In the genomic region with DNA sequence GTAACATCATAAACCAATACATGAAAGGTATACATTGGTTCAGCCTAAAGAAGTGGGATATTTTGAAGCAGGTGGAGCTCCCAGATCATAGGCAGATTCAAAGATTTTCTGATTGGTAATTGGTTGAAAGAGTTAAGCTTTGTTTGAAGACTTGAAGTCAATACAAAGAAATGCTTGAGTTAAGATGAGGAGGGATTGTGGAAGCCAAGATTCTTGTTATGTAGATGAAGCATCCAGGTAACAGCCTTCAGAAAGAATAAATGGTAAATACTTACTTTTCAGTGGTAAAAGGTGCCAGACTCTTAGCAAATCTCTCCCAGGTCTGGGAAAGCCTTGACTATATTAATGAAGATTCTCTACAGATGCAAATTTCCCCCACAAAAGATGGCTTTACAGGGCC, we compare ENCODE assay signal across 20 cellular contexts. TPM values are rescaled to one million over a fixed set of nuclear protein-coding genes. Genes with fewer than 3 reads are reported as not detected.
DNase-seq lines count a peak whose midpoint lies in the region; ATAC-seq and TF ChIP-seq lines count a peak whose summit lies in the region.
"Had no signal": no experiment of that assay in that cellular context is flagged by ENCODE, and none has a peak within 500 bp of the region (broad histone marks: within the 10 kb centered on the region; RNA-seq: fewer than 3 reads in every experiment).

No MANE protein-coding gene starts in this region.

- H3K4me1 ChIP-seq in HUES48 (ENCODE audit: control insufficient read depth, insufficient read depth, low read length), result peaks cover 41% of the 10 kb centered on the region
- H3K4me1 ChIP-seq: BLaER1 had no signal

- H3K27ac ChIP-seq in HUES48 (ENCODE audit: low read depth, low read length), result peak overlapping the region; percentile 70
- H3K27ac ChIP-seq in substantia nigra (ENCODE audit: low read depth, low read length, poor library complexity, severe bottlenecking), result no peak overlapping the region
- H3K27ac ChIP-seq: BLaER1, C4-2B had no signal

- H3K4me3 ChIP-seq in HUES48 (ENCODE audit: low read depth, low read length), result no peak overlapping the region
- H3K4me3 ChIP-seq: BLaER1, GM12878 had no signal

- DNase-seq in WTC11 (ENCODE audit: low spot score) (no peak), iPS DF 19.7 (ENCODE audit: low read depth, low spot score) (peak; percentile 23), substantia nigra (lab: John Stamatoyannopoulos, UW) (no peak), amniotic stem cell (lab: John Stamatoyannopoulos, UW) (no peak), Ammon's horn (ENCODE audit: low spot score) (no peak)
- DNase-seq: CD4-positive, CD25-positive, alpha-beta regulatory T cell; CD8-positive, alpha-beta memory T cell; DMS 273 treated with DMSO at 0.1 percent for 48 hours; DMS79; EL; GOT3; H7 had no signal

- H3K27me3 ChIP-seq in HUES48 (ENCODE audit: control insufficient read depth, insufficient read depth, low read length), result no peaks in the 10 kb centered on the region
- H3K27me3 ChIP-seq: BLaER1 had no signal

- H3K9me3 Mint-ChIP-seq in WTC11, result no peaks in the 10 kb centered on the region
- H3K9me3 Mint-ChIP-seq: CD8-positive, alpha-beta memory T cell had no signal

- H3K36me3 ChIP-seq in HUES48 (ENCODE audit: control insufficient read depth, insufficient read depth, low read length), result no peaks in the 10 kb centered on the region
- H3K36me3 ChIP-seq: BLaER1 had no signal

- no peak overlapping the region for H3K4me3 Mint-ChIP-seq in WTC11
- H3K4me3 Mint-ChIP-seq: B cell; CD4-positive, CD25-positive, alpha-beta regulatory T cell; CD8-positive, alpha-beta memory T cell had no signal

- H3K4me1 Mint-ChIP-seq in WTC11, result peaks cover 44% of the 10 kb centered on the region
- H3K4me1 Mint-ChIP-seq: B cell; CD4-positive, CD25-positive, alpha-beta regulatory T cell; CD8-positive, alpha-beta memory T cell had no signal

- peak; percentile 71 for ATAC-seq in WTC11
- ATAC-seq: GM12878, HCT116 had no signal

- CTCF ChIA-PET in WTC11 (lab: Charles Lee), result no interaction called here

- H3K9me3 ChIP-seq in HUES48 (ENCODE audit: control insufficient read depth, insufficient read depth, low read length), result no peaks in the 10 kb centered on the region
- H3K9me3 ChIP-seq: BLaER1 had no signal

- POLR2A ChIA-PET in WTC11 (lab: Charles Lee), result no interaction called here

- no peak for TF ChIP-seq CTCF in WTC11 (IDR thresholded peaks at IDR 0.05)

- no peaks in the 10 kb centered on the region for H3K36me3 Mint-ChIP-seq in WTC11
- H3K36me3 Mint-ChIP-seq: CD4-positive, CD25-positive, alpha-beta regulatory T cell; CD8-positive, alpha-beta memory T cell had no signal

- H3K27ac Mint-ChIP-seq in WTC11, result peak overlapping the region; percentile 81
- H3K27ac Mint-ChIP-seq: B cell; CD4-positive, CD25-positive, alpha-beta regulatory T cell; CD8-positive, alpha-beta memory T cell had no signal

- no peaks in the 10 kb centered on the region for H3K27me3 Mint-ChIP-seq in WTC11 (ENCODE audit: low read depth)

- no peak overlapping the region for H3K9ac ChIP-seq in HUES48 (ENCODE audit: low read depth, low read length)
- H3K9ac ChIP-seq: BLaER1 had no signal

TF ChIP-seq in WTC11, 78 proteins besides CTCF, POLR2A, EP300 and RAD21:
- TF ChIP-seq MYBL2 (CRISPR knock-in tag; IDR thresholded peaks at IDR 0.05), result no peak
- TF ChIP-seq, protein P1, sequence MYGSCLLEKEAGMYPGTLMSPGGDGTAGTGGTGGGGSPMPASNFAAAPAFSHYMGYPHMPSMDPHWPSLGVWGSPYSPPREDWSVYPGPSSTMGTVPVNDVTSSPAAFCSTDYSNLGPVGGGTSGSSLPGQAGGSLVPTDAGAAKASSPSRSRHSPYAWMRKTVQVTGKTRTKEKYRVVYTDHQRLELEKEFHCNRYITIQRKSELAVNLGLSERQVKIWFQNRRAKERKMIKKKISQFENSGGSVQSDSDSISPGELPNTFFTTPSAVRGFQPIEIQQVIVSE (CRISPR knock-in tag; IDR thresholded peaks at IDR 0.05; ENCODE audit: borderline replicate concordance), result no peak
- no peak for TF ChIP-seq ELF4 (CRISPR knock-in tag; IDR thresholded peaks at IDR 0.05; ENCODE audit: low read depth)
- no peak for TF ChIP-seq HMGA2 (CRISPR knock-in tag; IDR thresholded peaks at IDR 0.05)
- no peak for TF ChIP-seq CREB1 (CRISPR knock-in tag; IDR thresholded peaks at IDR 0.05)
- TF ChIP-seq TCF7 (CRISPR knock-in tag; IDR thresholded peaks at IDR 0.05; ENCODE audit: low read depth), result no peak
- TF ChIP-seq OVOL2 (CRISPR knock-in tag; IDR thresholded peaks at IDR 0.05; ENCODE audit: borderline replicate concordance), result no peak
- TF ChIP-seq, protein P2, sequence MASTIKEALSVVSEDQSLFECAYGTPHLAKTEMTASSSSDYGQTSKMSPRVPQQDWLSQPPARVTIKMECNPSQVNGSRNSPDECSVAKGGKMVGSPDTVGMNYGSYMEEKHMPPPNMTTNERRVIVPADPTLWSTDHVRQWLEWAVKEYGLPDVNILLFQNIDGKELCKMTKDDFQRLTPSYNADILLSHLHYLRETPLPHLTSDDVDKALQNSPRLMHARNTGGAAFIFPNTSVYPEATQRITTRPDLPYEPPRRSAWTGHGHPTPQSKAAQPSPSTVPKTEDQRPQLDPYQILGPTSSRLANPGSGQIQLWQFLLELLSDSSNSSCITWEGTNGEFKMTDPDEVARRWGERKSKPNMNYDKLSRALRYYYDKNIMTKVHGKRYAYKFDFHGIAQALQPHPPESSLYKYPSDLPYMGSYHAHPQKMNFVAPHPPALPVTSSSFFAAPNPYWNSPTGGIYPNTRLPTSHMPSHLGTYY (CRISPR knock-in tag; IDR thresholded peaks at IDR 0.05), result no peak
- TF ChIP-seq GABPB1 (CRISPR knock-in tag; IDR thresholded peaks at IDR 0.05), result no peak
- no peak for TF ChIP-seq ZNF263 (CRISPR knock-in tag; IDR thresholded peaks at IDR 0.05; ENCODE audit: low read depth)
- TF ChIP-seq NFATC4 (CRISPR knock-in tag; IDR thresholded peaks at IDR 0.05), result no peak
- TF ChIP-seq PRRX2 (CRISPR knock-in tag; IDR thresholded peaks at IDR 0.05), result no peak
- no peak for TF ChIP-seq ZNF138 (CRISPR knock-in tag; conservative IDR thresholded peaks at IDR 0.05)
- no peak for TF ChIP-seq NR3C1 (CRISPR knock-in tag; conservative IDR thresholded peaks at IDR 0.05; ENCODE audit: low read depth)
- TF ChIP-seq ZNF219 (CRISPR knock-in tag; IDR thresholded peaks at IDR 0.05; ENCODE audit: borderline replicate concordance), result no peak
- TF ChIP-seq GTF2I (CRISPR knock-in tag; conservative IDR thresholded peaks at IDR 0.05), result no peak
- no peak for TF ChIP-seq RORB (CRISPR knock-in tag; IDR thresholded peaks at IDR 0.05)

RNA-seq across cellular contexts. Expression of a gene that starts 49.3 kb away (rescaled TPM):
- total RNA-seq in WTC11 (2021), result not detected in 3 replicates
- total RNA-seq: A172; A673; B cell; CD4-positive, CD25-positive, alpha-beta regulatory T cell; CD8-positive, alpha-beta memory T cell; GM12878; H7 had no signal
